In the genomic region with DNA sequence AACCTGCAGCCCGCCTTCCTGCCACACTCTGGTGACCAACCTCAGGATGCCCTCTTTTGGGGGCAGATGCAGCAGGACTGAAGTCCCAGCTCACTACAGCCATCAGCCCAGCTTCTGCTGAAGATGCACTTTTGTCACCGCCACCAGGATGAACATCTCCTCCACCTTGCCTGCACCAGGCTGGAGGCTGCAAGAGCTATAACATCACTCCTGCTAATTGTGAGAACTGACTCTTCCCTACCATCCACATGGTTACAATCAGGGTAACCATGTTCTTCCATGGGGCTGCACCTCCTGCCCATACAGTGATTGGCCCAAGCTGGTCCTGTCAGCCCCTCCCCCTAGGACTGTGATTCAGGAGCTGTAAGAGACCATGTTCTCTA, we compare ENCODE assay signal across 9 cellular contexts. TPM values are rescaled to one million over a fixed set of nuclear protein-coding genes. Genes with fewer than 3 reads are reported as not detected.
DNase-seq lines count a peak whose midpoint lies in the region; ATAC-seq and TF ChIP-seq lines count a peak whose summit lies in the region.
"Had no signal": no experiment of that assay in that cellular context is flagged by ENCODE, and none has a peak within 500 bp of the region (broad histone marks: within the 10 kb centered on the region; RNA-seq: fewer than 3 reads in every experiment).

No MANE protein-coding gene starts in this region.

- DNase-seq in activated T-cell treated with anti-CD3 and anti-CD28 coated beads, Interleukin-2, amount 50 U/mL, for 4 hours, result no peak
- DNase-seq in activated T-cell treated with anti-CD3 and anti-CD28 coated beads for 4 hours (no peak), RWPE2 (ENCODE audit: low spot score) (peak; percentile 82), glutamatergic neuron (no peak), hypothalamus (lab: John Stamatoyannopoulos, UW) (no peak)
- no peak for DNase-seq in stimulated activated naive CD4-positive, alpha-beta T cell treated with Interleukin-2 at 50 U/mL for 16 hours (lab: John Stamatoyannopoulos, UW)
- DNase-seq: esophagus squamous epithelium had no signal

- no peak for TF ChIP-seq CTCF in RWPE2 (IDR thresholded peaks at IDR 0.05; ENCODE audit: poor library complexity, severe bottlenecking)
- no peak for TF ChIP-seq CTCF in glutamatergic neuron (IDR thresholded peaks at IDR 0.05; ENCODE audit: partially characterized antibody, unreplicated experiment)

- no peak for ATAC-seq in activated T-cell treated with anti-CD3 and anti-CD28 coated beads, Interleukin-2, amount 50 U/mL, for 4 hours
- ATAC-seq in RWPE2 (ENCODE audit: low read depth), result no peak
- no peak for ATAC-seq in GM19395 (IDR thresholded peaks at IDR 0.05; ENCODE audit: unreplicated experiment)

- peak overlapping the region; percentile 77 for H3K27ac Mint-ChIP-seq in glutamatergic neuron (ENCODE audit: unreplicated experiment)

- H3K27me3 Mint-ChIP-seq in activated T-cell treated with anti-CD3 and anti-CD28 coated beads, Interleukin-2, amount 50 U/mL, for 4 hours (ENCODE audit: low read depth), result no peaks in the 10 kb centered on the region
- peaks cover 7% of the 10 kb centered on the region for H3K27me3 Mint-ChIP-seq in glutamatergic neuron (ENCODE audit: unreplicated experiment)

- H3K9me3 ChIP-seq in RWPE2 (ENCODE audit: severe bottlenecking) (no peaks in the 10 kb centered on the region), stomach smooth muscle (ENCODE audit: control insufficient read depth in 2 of 2, low read length in 2 of 2) (no peaks in the 10 kb centered on the region)
- H3K9me3 ChIP-seq: esophagus squamous epithelium had no signal

- H3K4me3 ChIP-seq in RWPE2 (ENCODE audit: severe bottlenecking) (no peak overlapping the region), stomach smooth muscle (ENCODE audit: low read length in 2 of 2) (no peak overlapping the region)

- H3K36me3 ChIP-seq in RWPE2 (ENCODE audit: low read depth), result peaks cover 9% of the 10 kb centered on the region
- H3K36me3 ChIP-seq in stomach smooth muscle (ENCODE audit: control insufficient read depth in 2 of 2, insufficient read depth in 2 of 2, low read length in 2 of 2), result peaks cover 6 to 13% of the 10 kb centered on the region in 2 donors

- H3K4me1 ChIP-seq in RWPE2 (ENCODE audit: insufficient read depth, poor library complexity, severe bottlenecking) (peaks cover 3% of the 10 kb centered on the region), stomach smooth muscle (ENCODE audit: control insufficient read depth, insufficient read depth, low read length) (peaks cover 49% of the 10 kb centered on the region)

- H3K4me3 Mint-ChIP-seq in activated T-cell treated with anti-CD3 and anti-CD28 coated beads, Interleukin-2, amount 50 U/mL, for 4 hours, result peak overlapping the region; percentile 84
- H3K4me3 Mint-ChIP-seq in glutamatergic neuron (ENCODE audit: unreplicated experiment), result peak overlapping the region; percentile 85

- H3K27ac ChIP-seq in RWPE2 (ENCODE audit: poor library complexity, severe bottlenecking) (no peak overlapping the region), stomach smooth muscle (ENCODE audit: low read length) (peak overlapping the region; percentile 89)

- H3K36me3 Mint-ChIP-seq in activated T-cell treated with anti-CD3 and anti-CD28 coated beads, Interleukin-2, amount 50 U/mL, for 4 hours (ENCODE audit: insufficient read depth), result no peaks in the 10 kb centered on the region
- no peaks in the 10 kb centered on the region for H3K36me3 Mint-ChIP-seq in glutamatergic neuron (ENCODE audit: unreplicated experiment)

- H3K27me3 ChIP-seq in RWPE2 (ENCODE audit: insufficient read depth, poor library complexity, severe bottlenecking) (no peaks in the 10 kb centered on the region), stomach smooth muscle (ENCODE audit: control insufficient read depth in 1 of 2, insufficient read depth in 2 of 2, low read length in 2 of 2) (no peaks in the 10 kb centered on the region)
- H3K27me3 ChIP-seq: esophagus squamous epithelium had no signal

- no peak overlapping the region for H3K9ac ChIP-seq in stomach smooth muscle (ENCODE audit: low read length in 2 of 2)

- no peaks in the 10 kb centered on the region for H3K9me3 Mint-ChIP-seq in activated T-cell treated with anti-CD3 and anti-CD28 coated beads, Interleukin-2, amount 50 U/mL, for 4 hours
- H3K9me3 Mint-ChIP-seq in glutamatergic neuron (ENCODE audit: unreplicated experiment), result peaks cover 20% of the 10 kb centered on the region

- peaks cover 30% of the 10 kb centered on the region for H3K4me1 Mint-ChIP-seq in activated T-cell treated with anti-CD3 and anti-CD28 coated beads, Interleukin-2, amount 50 U/mL, for 4 hours (ENCODE audit: low read depth)
- H3K4me1 Mint-ChIP-seq in glutamatergic neuron (ENCODE audit: low read depth, unreplicated experiment), result peaks cover 25% of the 10 kb centered on the region

RNA-seq across cellular contexts. Expression of gene ACTL10, which starts 2.0 kb away (rescaled TPM):
- total RNA-seq in activated T-cell treated with anti-CD3 and anti-CD28 coated beads, Interleukin-2, amount 50 U/mL, for 4 hours, result 1 to 10 TPM; 5.0 to 7.6 (median 6.9) TPM
- total RNA-seq in glutamatergic neuron (ENCODE audit: unreplicated experiment), result 1.0 TPM

RNA-seq across cellular contexts. Expression of gene C20orf144, which starts 2.6 kb away (rescaled TPM):
- total RNA-seq in activated T-cell treated with anti-CD3 and anti-CD28 coated beads, Interleukin-2, amount 50 U/mL, for 4 hours, result under 1 TPM; 0.11 to 0.38 (median 0.20) TPM
- not detected for total RNA-seq in glutamatergic neuron (ENCODE audit: unreplicated experiment)
- total RNA-seq: esophagus squamous epithelium had no signal

RNA-seq across cellular contexts. Expression of gene NECAB3, which starts 9.5 kb away (rescaled TPM):
- 10 to 100 TPM in 1 of 3 donors, 1 to 10 TPM in 2; 8.0 to 11.8 (median 9.7) TPM for total RNA-seq in activated T-cell treated with anti-CD3 and anti-CD28 coated beads, Interleukin-2, amount 50 U/mL, for 4 hours
- total RNA-seq in glutamatergic neuron (ENCODE audit: unreplicated experiment), result 146 TPM

RNA-seq across cellular contexts. Expression of gene E2F1, which starts 21.4 kb away (rescaled TPM):
- total RNA-seq in activated T-cell treated with anti-CD3 and anti-CD28 coated beads, Interleukin-2, amount 50 U/mL, for 4 hours, result 10 to 100 TPM; 57.5 to 60.2 (median 57.6) TPM
- total RNA-seq in glutamatergic neuron (ENCODE audit: unreplicated experiment), result 66.0 TPM

RNA-seq across cellular contexts. Expression of gene PXMP4, which starts 55.4 kb away (rescaled TPM):
- total RNA-seq in activated T-cell treated with anti-CD3 and anti-CD28 coated beads, Interleukin-2, amount 50 U/mL, for 4 hours, result 1 to 10 TPM; 4.2 to 4.9 (median 4.4) TPM
- 9.4 TPM for total RNA-seq in glutamatergic neuron (ENCODE audit: unreplicated experiment)

Comparison
In these comparisons a context has a peak if more than half of its experiments do, and no peak if none do; other contexts are left out.
1. RNA of gene NECAB3, which starts 9.5 kb away (total RNA-seq): 146 TPM in glutamatergic neuron (single experiment); 8.0 to 11.8 TPM in activated T-cell treated with anti-CD3 and anti-CD28 coated beads, Interleukin-2, amount 50 U/mL, for 4 hours; every median in the first group is over 10 times any median in the second.